ENCODE assay signal across 15 cellular contexts in the genomic region with DNA sequence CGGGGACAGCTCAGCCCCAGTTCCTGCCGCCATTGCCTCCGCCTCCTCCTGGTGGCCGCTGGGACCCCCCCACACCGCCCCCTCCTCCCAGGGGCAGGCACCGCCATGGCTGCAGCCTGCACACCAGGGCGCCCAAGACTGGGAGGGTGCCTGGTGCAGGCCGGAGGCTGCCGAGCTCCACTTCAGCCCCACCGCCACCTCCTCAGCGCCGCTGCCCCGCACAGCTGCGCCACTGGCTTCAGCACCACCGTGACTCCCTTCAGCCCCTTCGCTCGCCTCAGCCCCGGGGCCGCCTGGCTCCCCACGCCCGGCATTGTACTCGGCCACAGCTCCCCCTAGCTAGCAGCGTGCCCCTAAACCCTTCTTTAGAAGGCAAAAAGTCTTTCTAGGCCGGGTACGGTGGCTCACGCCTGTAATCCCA.
DNase-seq lines count a peak whose midpoint lies in the region; ATAC-seq and TF ChIP-seq lines count a peak whose summit lies in the region.
"Had no signal": no experiment of that assay in that cellular context is flagged by ENCODE, and none has a peak within 500 bp of the region (broad histone marks: within the 10 kb centered on the region; RNA-seq: fewer than 3 reads in every experiment).

No MANE protein-coding gene starts in this region.

- H3K4me1 Mint-ChIP-seq in osteocyte (ENCODE audit: unreplicated experiment): peaks cover 20% of the 10 kb centered on the region
- H3K4me1 Mint-ChIP-seq: CD14-positive monocyte had no signal

- H3K27ac Mint-ChIP-seq in osteocyte (ENCODE audit: unreplicated experiment): no peak overlapping the region
- H3K27ac Mint-ChIP-seq: CD14-positive monocyte, HFFc6 had no signal

- H3K27me3 Mint-ChIP-seq in osteocyte (ENCODE audit: unreplicated experiment): no peaks in the 10 kb centered on the region

- no peak for TF ChIP-seq CTCF in osteocyte (IDR thresholded peaks at IDR 0.05)

- H3K4me3 Mint-ChIP-seq in osteocyte (ENCODE audit: unreplicated experiment): no peak overlapping the region
- H3K4me3 Mint-ChIP-seq: CD14-positive monocyte, HFFc6 had no signal

- DNase-seq in cardiac septum (ENCODE audit: low spot score) (peak; percentile 35), left ventricle myocardium superior (no peak), ecto neural progenitor cell (ENCODE audit: low spot score) (peak; percentile 37), osteocyte (ENCODE audit: extremely low spot score, unreplicated experiment) (peak; percentile 80), ureter (ENCODE audit: low spot score) (peak; percentile 35), HCEC 1CT (no peak), anterior cingulate cortex (lab: John Stamatoyannopoulos, UW) (no peak)
- no peak for DNase-seq in stimulated activated CD4-positive, alpha-beta T cell treated with anti-CD3 and anti-CD28 coated beads, Interleukin-4, amount 100 ng/mL, for 24 hours
- DNase-seq: Caco-2, HFFc6, NCI-H1694, NCI-H69, PC-9 had no signal

- no peaks in the 10 kb centered on the region for H3K9me3 Mint-ChIP-seq in osteocyte (ENCODE audit: unreplicated experiment)

- intact Hi-C loops in cardiac septum (cut with DNase I): no loop called here
- intact Hi-C loops in left ventricle myocardium superior (cut with micrococcal nuclease): no loop called here

- peaks cover 20% of the 10 kb centered on the region for H3K36me3 Mint-ChIP-seq in osteocyte (ENCODE audit: unreplicated experiment)

- ATAC-seq in left ventricle myocardium superior: no peak
- ATAC-seq: K562 had no signal

Comparison
In these comparisons a context has a peak if more than half of its experiments do, and no peak if none do; other contexts are left out.
1. DNase-seq: peak in cardiac septum (single experiment), ecto neural progenitor cell (single experiment), osteocyte (single experiment) and ureter (single experiment); none in left ventricle myocardium superior (single experiment), HCEC 1CT (single experiment), stimulated activated CD4-positive, alpha-beta T cell treated with anti-CD3 and anti-CD28 coated beads, Interleukin-4, amount 100 ng/mL, for 24 hours (single experiment) and anterior cingulate cortex (0 of 58).